In genomic region chr12:28844718-28845117, GRCh38 we compare ENCODE assay signal across 24 cellular contexts.
"Had no signal": no experiment of that assay in that cellular context is flagged by ENCODE, and none has a peak within 500 bp of the region (broad histone marks: within the 10 kb centered on the region; RNA-seq: fewer than 3 reads in every experiment).

No MANE protein-coding gene starts in this region.

- H3K4me3 Mint-ChIP-seq: IgD-negative memory B cell; T-cell; T-helper 1 cell treated with Interleukin-12 subunit alpha and Interleukin-12 subunit beta and Interleukin-4 antibody, amounts not matched to agents 30 μg/mL and 1 μg/mL, for 36 hours had no signal

- H3K4me2 ChIP-seq: KMS-11 had no signal

- H3K27me3 ChIP-seq: SJSA1 had no signal

- ATAC-seq: K562, T-cell had no signal

- H3K27me3 Mint-ChIP-seq: IgD-negative memory B cell, T-cell had no signal

- H3K4me1 Mint-ChIP-seq: IgD-negative memory B cell, T-cell had no signal

- H3K36me3 Mint-ChIP-seq: IgD-negative memory B cell, T-cell had no signal

- H3K9ac ChIP-seq: KMS-11 had no signal

- H3K9me3 ChIP-seq: SJSA1 had no signal

- DNase-seq: Kasumi-1; NCI-H1092 treated with DMSO at 0.1 percent for 48 hours; NCI-H1436; NCI-H187; NCI-H2029; NCI-H2081 treated with DMSO at 0.1 percent for 48 hours; NCI-H2171; NCI-H226; NCI-H446; NCI-H510A; NCI-H524 treated with DMSO at 0.1 percent for 48 hours; NCI-H69; NCI-H774; NK-92 treated with Interleukin-12 subunit alpha and Interleukin-12 subunit beta, amount 100 ng/mL, for 24 hours; Right ventricle myocardium superior; RPMI8226; SIG-M5; T-cell had no signal

- H3K36me3 ChIP-seq: SJSA1 had no signal

- H3K27ac ChIP-seq: KMS-11, SJSA1, SK-N-MC had no signal

- H3K27ac Mint-ChIP-seq: IgD-negative memory B cell; T-cell; T-helper 1 cell treated with Interleukin-12 subunit alpha and Interleukin-12 subunit beta and Interleukin-4 antibody, amounts not matched to agents 30 μg/mL and 1 μg/mL, for 36 hours had no signal

- H3K4me1 ChIP-seq: SJSA1 had no signal

- H3K9me3 Mint-ChIP-seq: IgD-negative memory B cell; T-helper 1 cell treated with Interleukin-12 subunit alpha and Interleukin-12 subunit beta and Interleukin-4 antibody, amounts not matched to agents 30 μg/mL and 1 μg/mL, for 36 hours had no signal

- H3K4me3 ChIP-seq: K562, SJSA1, SK-N-MC had no signal
